ENCODE assay signal across 12 cellular contexts in genomic region chr19:33605803-33606213, GRCh38. TPM values are rescaled to one million over a fixed set of nuclear protein-coding genes. Genes with fewer than 3 reads are reported as not detected.
DNase-seq lines count a peak whose midpoint lies in the region; FAIRE-seq and TF ChIP-seq lines count a peak whose summit lies in the region.
"Not testable (repeated sequence)": the region's sequence is repeated elsewhere in the genome, so short reads cannot be mapped to it uniquely, and the experiment has no call there.
"Had no signal": no experiment of that assay in that cellular context is flagged by ENCODE, and none has a peak within 500 bp of the region (broad histone marks: within the 10 kb centered on the region; RNA-seq: fewer than 3 reads in every experiment).

No MANE protein-coding gene starts in this region.

- intact Hi-C loops in stomach (cut with DNase I; ENCODE audit: low total_unique reads) = not testable (repeated sequence)

- H3K18ac ChIP-seq in H1 (ENCODE audit: extremely low read depth, low read length) = not testable (repeated sequence)

- not testable (repeated sequence) for H3K79me2 ChIP-seq in H1 (ENCODE audit: control insufficient read depth in 1 of 2, insufficient read depth in 2 of 2, low read length in 2 of 2)

- not testable (repeated sequence) for H3K36me3 ChIP-seq in H1 (ENCODE audit: control insufficient read depth in 2 of 4, insufficient read depth in 4 of 4, low read length in 3 of 4); stomach

- not testable (repeated sequence) for H2BK120ac ChIP-seq in H1 (replicated peaks; ENCODE audit: low read depth, low read length)

- not testable (repeated sequence) for H4K20me1 ChIP-seq in H1 (replicated peaks in 1 of 2; ENCODE audit: control insufficient read depth in 1 of 2, insufficient read depth in 2 of 2, low read length in 2 of 2)

- H2BK12ac ChIP-seq in H1 (ENCODE audit: low read depth, low read length) = not testable (repeated sequence)

- not testable (repeated sequence) for TF ChIP-seq EP300 in H1 (IDR thresholded peaks at IDR 0.05; ENCODE audit: borderline replicate concordance in 1 of 2, low read depth in 2 of 2, low read length in 2 of 2); stomach (IDR thresholded peaks at IDR 0.05)

- not testable (repeated sequence) for FAIRE-seq in H1 (lab: Jason Lieb, UNC)

- not testable (repeated sequence) for H3K27ac ChIP-seq in H1 (ENCODE audit: low read depth, low read length); stomach

- TF ChIP-seq POLR2A in H1 (IDR thresholded peaks at IDR 0.05; ENCODE audit: control extremely low read depth in 1 of 2, low read depth in 2 of 2, low read length in 2 of 2); stomach (IDR thresholded peaks at IDR 0.05): not testable (repeated sequence)

- not testable (repeated sequence) for H3K4ac ChIP-seq in H1 (replicated peaks; ENCODE audit: insufficient read length, low read depth, low read length)

- TF ChIP-seq RAD21 in H1 (IDR thresholded peaks at IDR 0.05 in 1 of 2, conservative IDR thresholded peaks at IDR 0.05 in 1 of 2; ENCODE audit: low read depth in 2 of 2, low read length in 2 of 2) = not testable (repeated sequence)

- not testable (repeated sequence) for H3K14ac ChIP-seq in H1 (ENCODE audit: insufficient read length)

- H3K27me3 ChIP-seq in H1 (replicated peaks in 1 of 4; ENCODE audit: control insufficient read depth in 3 of 4, extremely low read depth in 1 of 4, insufficient read depth in 3 of 4, low read length in 3 of 4); stomach: not testable (repeated sequence)

- H3K4me3 ChIP-seq in H1 (ENCODE audit: extremely low read depth in 1 of 4, insufficient read depth in 2 of 4, low read depth in 3 of 4, low read length in 4 of 4); stomach: not testable (repeated sequence)

- POLR2A ChIA-PET in H1 (lab: Charles Lee; ENCODE audit: partially characterized antibody) = not testable (repeated sequence)

- not testable (repeated sequence) for H3K4me1 ChIP-seq in H1 (replicated peaks in 1 of 4; ENCODE audit: control insufficient read depth in 3 of 4, insufficient read depth in 4 of 4, low read length in 3 of 4); stomach

- not testable (repeated sequence) for H2BK5ac ChIP-seq in H1 (ENCODE audit: low read depth, low read length)

- not testable (repeated sequence) for H2AFZ ChIP-seq in H1 (ENCODE audit: low read length)

- WGBS in H1 (ENCODE audit: extremely low coverage in 1 of 2, insufficient coverage in 1 of 2, insufficient read length in 1 of 2, insufficient replicate concordance in 2 of 2, low coverage in 1 of 2, low lambda C conversion rate in 2 of 2, missing lambda C conversion rate in 1 of 2), 2 experiments = 78% methylated on average over 4 of the region's 4 CpGs; no CpG with 5 or more reads in 1 of the 2 experiments
- 53 to 64% (median 57%) methylated on average over 4 of the region's 4 CpGs for WGBS in stomach, 5 donors

- not testable (repeated sequence) for H2BK15ac ChIP-seq in H1 (ENCODE audit: low read length)

- DNase-seq in DMS 273 (lab: John Stamatoyannopoulos, UW; ENCODE audit: unreplicated experiment) (peak; percentile 33), NAMALWA (ENCODE audit: low spot score) (peak; percentile 3), SK-MEL-5 (ENCODE audit: low read depth, low spot score) (peak; percentile 22), stomach (peak; percentile 3)
- DNase-seq in H1 (ENCODE audit: low read depth in 1 of 2, low spot score in 2 of 2) = not testable (repeated sequence)

- H3K9ac ChIP-seq in H1 (replicated peaks in 1 of 4; ENCODE audit: extremely low read depth in 1 of 4, low read depth in 3 of 4, low read length in 3 of 4) = not testable (repeated sequence)

- H3K9me3 ChIP-seq in H1 (ENCODE audit: insufficient read depth in 2 of 2, low read depth in 1 of 2, low read length in 1 of 2) (peaks cover 9 to 13% of the 10 kb centered on the region in 2 experiments; a peak in 3 of 4 replicates), stomach (peaks cover 4 to 42% (median 32%) of the 10 kb centered on the region in 4 donors)

- H3K23ac ChIP-seq in H1 (ENCODE audit: insufficient read length) = not testable (repeated sequence)

- H3K4me2 ChIP-seq in H1 (ENCODE audit: insufficient read depth in 1 of 2, low read depth in 2 of 2, low read length in 2 of 2) = not testable (repeated sequence)

- not testable (repeated sequence) for H2BK20ac ChIP-seq in H1 (ENCODE audit: low read length)

- not testable (repeated sequence) for H3K79me1 ChIP-seq in H1 (ENCODE audit: low read depth, low read length)

- H4K91ac ChIP-seq in H1 (replicated peaks; ENCODE audit: insufficient read length, low read length) = not testable (repeated sequence)

- CTCF ChIA-PET in H1 (lab: Charles Lee; ENCODE audit: partially characterized antibody) = interaction anchor here (0.6 to 1.1 kb wide), 3 partner anchors 8 to 92 kb away, joined by 3 to 4 read pairs (median 3); no protein-coding TSS in a partner anchor

- not testable (repeated sequence) for H3K23me2 ChIP-seq in H1 (ENCODE audit: low read depth, low read length)

- not testable (repeated sequence) for H3K56ac ChIP-seq in H1 (replicated peaks; ENCODE audit: insufficient read length, low read depth, low read length)

- not testable (repeated sequence) for TF ChIP-seq CTCF in H1 (IDR thresholded peaks at IDR 0.05; ENCODE audit: control extremely low read depth in 1 of 3, insufficient read depth in 1 of 3, low read depth in 1 of 3, low read length in 3 of 3); stomach (IDR thresholded peaks at IDR 0.05)

- in situ Hi-C loops in SK-MEL-5 (cut with HindIII; ENCODE audit: low pct_unique_long_range_greater_than_20kb, low sequenced_read_pairs) = not testable (repeated sequence)

- H4K5ac ChIP-seq in H1 (ENCODE audit: insufficient read length, low read depth, low read length) = not testable (repeated sequence)

- H4K8ac ChIP-seq in H1 (ENCODE audit: extremely low read depth, insufficient read depth, low read length) = not testable (repeated sequence)

- not testable (repeated sequence) for H2AK5ac ChIP-seq in H1 (ENCODE audit: low read depth, low read length)

TF ChIP-seq in H1, 55 proteins besides CTCF, POLR2A, EP300 and RAD21:
- TF ChIP-seq YY1 (IDR thresholded peaks at IDR 0.05; ENCODE audit: low read depth, low read length) (0 out of 2 replicates have a peak, but pooled peaks have one; percentile 12), SRF (IDR thresholded peaks at IDR 0.05; ENCODE audit: low read depth, low read length) (peak; percentile 62; the same call in 1 of the 2 replicates)

RNA-seq across cellular contexts. Expression of gene CHST8, which starts 15.9 kb away (rescaled TPM):
- 0.79 and 2.7 TPM in 2 replicates for total RNA-seq in SK-MEL-5 (2014; rRNA removed; shearing (Covaris generic))
- 3.3 and 3.7 TPM in 2 replicates for polyA plus RNA-seq in SK-MEL-5 (2015; cell fraction: cytosol; rRNA removed)
- 0.77 and 2.6 TPM in 2 replicates for polyA plus RNA-seq in SK-MEL-5 (2015; cell fraction: nucleus; rRNA removed)
- total RNA-seq in H1 (2021; fragmentation: NEBNext Ultra II Directional; extraction: Animal tissue kit (Norgen Biotek cat#: 25700)) = 9.9 and 10.8 TPM in 2 replicates
- polyA plus RNA-seq in H1 (2011; rRNA removed) (28.2 and 31.7 TPM in 2 replicates), stomach (under 1 TPM in 1 of 3 donors, not detected in 2; 0.23 TPM)
- polyA plus RNA-seq in H1 (2011; cell fraction: cytosol; rRNA removed) = 18.3 TPM
- polyA plus RNA-seq in H1 (2011; cell fraction: nucleus; rRNA removed) = 17.5 TPM
- polyA plus RNA-seq in H1 (2012, experiment 1 of 2) = 8.5 to 16.5 TPM (median 13.2 TPM) in 4 replicates
- 13.0 TPM for polyA plus RNA-seq in H1 (2012, experiment 2 of 2)
- polyA plus RNA-seq in H1 (2013, experiment 1 of 2) = 28.1 TPM
- polyA plus RNA-seq in H1 (2013, experiment 2 of 2) = 23.8 TPM
- polyA minus RNA-seq in H1 (2011; rRNA and poly(A)+ RNA removed) = 4.3 and 4.8 TPM in 2 replicates
- polyA minus RNA-seq in H1 (2011; cell fraction: cytosol; rRNA and poly(A)+ RNA removed) = 12.9 TPM
- polyA minus RNA-seq in H1 (2011; cell fraction: nucleus; rRNA and poly(A)+ RNA removed) = 8.1 TPM
- total RNA-seq in stomach = 10 to 100 TPM in 1 of 5 donors, not detected in 4; 25.5 TPM
- total RNA-seq: Caco-2; Calu3; CD4-positive, alpha-beta T cell; CD8-positive, alpha-beta T cell; G401; GM12878 had no signal
- polyA plus RNA-seq: AG04450 had no signal
